ENCODE assay signal across 30 cellular contexts in the genomic region with DNA sequence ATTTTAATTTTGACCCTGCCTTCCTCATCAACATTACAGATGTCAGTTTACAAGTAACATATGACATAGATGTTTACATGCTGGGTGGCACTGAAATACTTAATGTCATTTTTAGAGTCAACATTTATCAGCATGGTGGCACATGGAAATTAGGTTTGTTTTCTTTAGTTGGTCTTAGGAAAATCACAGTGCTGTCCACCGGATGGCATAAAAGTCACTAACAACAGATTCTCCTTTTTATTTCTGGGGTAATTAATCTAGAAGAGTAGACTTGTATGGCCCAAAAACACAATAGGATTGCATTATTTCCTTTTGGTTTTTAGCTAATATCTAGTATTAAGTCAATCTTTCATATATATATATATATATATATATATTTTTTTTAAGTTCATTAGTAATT.
DNase-seq lines count a peak whose midpoint lies in the region; ATAC-seq, FAIRE-seq and TF ChIP-seq lines count a peak whose summit lies in the region.
"Had no signal": no experiment of that assay in that cellular context is flagged by ENCODE, and none has a peak within 500 bp of the region (broad histone marks: within the 10 kb centered on the region; RNA-seq: fewer than 3 reads in every experiment).

No MANE protein-coding gene starts in this region.

- ATAC-seq in left lobe of liver, result peak; percentile 18
- no peak for ATAC-seq in GM18502 (IDR thresholded peaks at IDR 0.05; ENCODE audit: poor library complexity, unreplicated experiment)
- no peak for ATAC-seq in HG03045 (IDR thresholded peaks at IDR 0.05; ENCODE audit: unreplicated experiment)
- ATAC-seq: activated CD8-positive, alpha-beta memory T cell treated with anti-CD3 and anti-CD28 coated beads, Interleukin-2, amount 10 ng/mL, durations not matched to agents 7 days and 5 days; activated T-cell treated with anti-CD3 and anti-CD28 coated beads, Interleukin-2, amount 50 U/mL, for 72 hours; lower lobe of right lung; stimulated activated naive B cell treated with anti-CD40 and anti-IgM and Interleukin-4, amounts not matched to agents 10 μg/mL and 1 μg/mL and 100 μg/mL, for 72 hours had no signal

- no peaks in the 10 kb centered on the region for H4K20me1 ChIP-seq in BLaER1
- H4K20me1 ChIP-seq: BLaER1 treated with 17β-estradiol and CSF1 and Interleukin-3, amounts not matched to agents 10 nM and 100 nM had no signal

- H3K4me3 ChIP-seq in BLaER1, result no peak overlapping the region
- H3K4me3 ChIP-seq in Jurkat, Clone E6-1 (ENCODE audit: low read length), result no peak overlapping the region
- H3K4me3 ChIP-seq in colonic mucosa, result no peak overlapping the region
- H3K4me3 ChIP-seq: adrenal gland; BLaER1 treated with 17β-estradiol and CSF1 and Interleukin-3, amounts not matched to agents 10 nM and 100 nM; coronary artery; lower lobe of right lung; neural progenitor cell; suprapubic skin had no signal

- H3K36me3 ChIP-seq in BLaER1 (no peaks in the 10 kb centered on the region), colonic mucosa (no peaks in the 10 kb centered on the region)
- H3K36me3 ChIP-seq: adrenal gland; BLaER1 treated with 17β-estradiol and CSF1 and Interleukin-3, amounts not matched to agents 10 nM and 100 nM; lower lobe of right lung; neural progenitor cell; suprapubic skin had no signal

- no peak overlapping the region for H3K27ac Mint-ChIP-seq in chondrocyte (ENCODE audit: unreplicated experiment)
- H3K27ac Mint-ChIP-seq: activated CD4-positive, alpha-beta T cell treated with anti-CD3 and anti-CD28 coated beads, Interleukin-2, amount 10 ng/mL, durations not matched to agents 24 days and 14 days; activated CD8-positive, alpha-beta memory T cell treated with anti-CD3 and anti-CD28 coated beads, Interleukin-2, amount 10 ng/mL, durations not matched to agents 7 days and 5 days; activated T-cell treated with anti-CD3 and anti-CD28 coated beads, Interleukin-2, amount 50 U/mL, for 72 hours; neural progenitor cell; stimulated activated naive B cell treated with anti-CD40 and anti-IgM and Interleukin-4, amounts not matched to agents 10 μg/mL and 1 μg/mL and 100 μg/mL, for 72 hours had no signal

- no peaks in the 10 kb centered on the region for H3K36me3 Mint-ChIP-seq in chondrocyte (ENCODE audit: low read depth)
- H3K36me3 Mint-ChIP-seq: activated CD8-positive, alpha-beta memory T cell treated with anti-CD3 and anti-CD28 coated beads, Interleukin-2, amount 10 ng/mL, durations not matched to agents 7 days and 5 days; neural progenitor cell; stimulated activated naive B cell treated with anti-CD40 and anti-IgM and Interleukin-4, amounts not matched to agents 10 μg/mL and 1 μg/mL and 100 μg/mL, for 72 hours had no signal

- H3K4me1 ChIP-seq in BLaER1 (peaks cover 21% of the 10 kb centered on the region; the same call in 1 of the 2 replicates), colonic mucosa (no peaks in the 10 kb centered on the region)
- H3K4me1 ChIP-seq: adrenal gland, lower lobe of right lung, neural progenitor cell, suprapubic skin had no signal

- H3K27me3 ChIP-seq in BLaER1 (no peaks in the 10 kb centered on the region), colonic mucosa (no peaks in the 10 kb centered on the region)
- H3K27me3 ChIP-seq: adrenal gland; BLaER1 treated with 17β-estradiol and CSF1 and Interleukin-3, amounts not matched to agents 10 nM and 100 nM; neural progenitor cell; suprapubic skin had no signal

- H3K27ac ChIP-seq in BLaER1 (peak overlapping the region; percentile 56; the same call in 1 of the 2 replicates), colonic mucosa (no peak overlapping the region)
- H3K27ac ChIP-seq: adrenal gland, coronary artery, lower lobe of right lung, neural progenitor cell, suprapubic skin had no signal

- no peaks in the 10 kb centered on the region for H3K27me3 Mint-ChIP-seq in chondrocyte (ENCODE audit: low read depth)
- H3K27me3 Mint-ChIP-seq: activated CD8-positive, alpha-beta memory T cell treated with anti-CD3 and anti-CD28 coated beads, Interleukin-2, amount 10 ng/mL, durations not matched to agents 7 days and 5 days had no signal

- intact Hi-C loops in colonic mucosa (cut with DNase I), result no loop called here

- H3K4me2 ChIP-seq in BLaER1, result peak overlapping the region; percentile 28
- H3K4me2 ChIP-seq: neural progenitor cell had no signal

- H3K9me3 ChIP-seq in BLaER1 (no peaks in the 10 kb centered on the region), colonic mucosa (no peaks in the 10 kb centered on the region)
- H3K9me3 ChIP-seq: adrenal gland; BLaER1 treated with 17β-estradiol and CSF1 and Interleukin-3, amounts not matched to agents 10 nM and 100 nM; lower lobe of right lung; suprapubic skin had no signal

- no peaks in the 10 kb centered on the region for H3K9me3 Mint-ChIP-seq in chondrocyte (ENCODE audit: low read depth)
- H3K9me3 Mint-ChIP-seq: activated CD4-positive, alpha-beta T cell treated with anti-CD3 and anti-CD28 coated beads, Interleukin-2, amount 10 ng/mL, durations not matched to agents 24 days and 14 days; activated T-cell treated with anti-CD3 and anti-CD28 coated beads, Interleukin-2, amount 50 U/mL, for 72 hours; neural progenitor cell had no signal

- TF ChIP-seq CTCF in chondrocyte (IDR thresholded peaks at IDR 0.05), result peak; percentile 71
- TF ChIP-seq CTCF in colonic mucosa (IDR thresholded peaks at IDR 0.05), result no peak

- DNase-seq in Jurkat, Clone E6-1 (ENCODE audit: low read depth, low spot score), result peak; percentile 28
- DNase-seq in chondrocyte (ENCODE audit: low spot score) (no peak), left lobe of liver (ENCODE audit: low spot score) (no peak), frontal cortex (ENCODE audit: low spot score in 2 of 2) (no peak), colonic mucosa (no peak)
- DNase-seq: ACHN; activated CD4-positive, alpha-beta T cell treated with anti-CD3 and anti-CD28 coated beads, Interleukin-2, amount 10 ng/mL, durations not matched to agents 24 days and 14 days; activated CD8-positive, alpha-beta memory T cell treated with anti-CD3 and anti-CD28 coated beads, Interleukin-2, amount 10 ng/mL, durations not matched to agents 7 days and 5 days; activated naive CD4-positive, alpha-beta T cell treated with Interleukin-2 at 50 U/mL for 16 hours; activated T-cell treated with anti-CD3 and anti-CD28 coated beads, Interleukin-2, amount 50 U/mL, for 72 hours; adrenal gland; effector memory CD4-positive, alpha-beta T cell; erythroblast; lower lobe of right lung; NCI-H1105 treated with DMSO at 0.1 percent for 48 hours; NCI-H1930; NCI-H446; NCI-H82; stimulated activated CD4-positive, alpha-beta T cell treated with anti-CD3 and anti-CD28 coated beads, Interleukin-15, amount 100 ng/mL, for 24 hours; stimulated activated naive B cell treated with anti-CD40 and anti-IgM and Interleukin-4, amounts not matched to agents 10 μg/mL and 1 μg/mL and 100 μg/mL, for 72 hours had no signal

- no peak overlapping the region for H3K4me3 Mint-ChIP-seq in chondrocyte (ENCODE audit: unreplicated experiment)
- H3K4me3 Mint-ChIP-seq: activated CD4-positive, alpha-beta T cell treated with anti-CD3 and anti-CD28 coated beads, Interleukin-2, amount 10 ng/mL, durations not matched to agents 24 days and 14 days; activated CD8-positive, alpha-beta memory T cell treated with anti-CD3 and anti-CD28 coated beads, Interleukin-2, amount 10 ng/mL, durations not matched to agents 7 days and 5 days; activated T-cell treated with anti-CD3 and anti-CD28 coated beads, Interleukin-2, amount 50 U/mL, for 72 hours; neural progenitor cell; stimulated activated naive B cell treated with anti-CD40 and anti-IgM and Interleukin-4, amounts not matched to agents 10 μg/mL and 1 μg/mL and 100 μg/mL, for 72 hours had no signal

- H3K9ac ChIP-seq in BLaER1 (no peak overlapping the region), colonic mucosa (ENCODE audit: low read depth in 2 of 2, low read length in 2 of 2) (no peak overlapping the region)
- H3K9ac ChIP-seq: BLaER1 treated with 17β-estradiol and CSF1 and Interleukin-3, amounts not matched to agents 10 nM and 100 nM; neural progenitor cell had no signal

- H3K4me1 Mint-ChIP-seq in chondrocyte (ENCODE audit: low read depth), result peaks cover 2% of the 10 kb centered on the region
- H3K4me1 Mint-ChIP-seq: activated CD4-positive, alpha-beta T cell treated with anti-CD3 and anti-CD28 coated beads, Interleukin-2, amount 10 ng/mL, durations not matched to agents 24 days and 14 days; activated CD8-positive, alpha-beta memory T cell treated with anti-CD3 and anti-CD28 coated beads, Interleukin-2, amount 10 ng/mL, durations not matched to agents 7 days and 5 days had no signal

- no peak for FAIRE-seq in frontal cortex (lab: Jason Lieb, UNC)
- FAIRE-seq: G401.6, H1, keratinocyte had no signal
